ENCODE assay signal across 28 cellular contexts in genomic region chr18:77314952-77315351, GRCh38.
"Had no signal": no experiment of that assay in that cellular context is flagged by ENCODE, and none has a peak within 500 bp of the region (broad histone marks: within the 10 kb centered on the region; RNA-seq: fewer than 3 reads in every experiment).

No MANE protein-coding gene starts in this region.

- ATAC-seq: activated naive CD4-positive, alpha-beta T cell treated with anti-CD3 and anti-CD28 coated beads, Interleukin-2, amount 50 U/mL, for 72 hours; activated T-cell treated with anti-CD3 and anti-CD28 coated beads, Interleukin-2, amount 50 U/mL, for 72 hours; heart left ventricle; WTC11 had no signal

- H3K9me3 ChIP-seq: ascending aorta, breast epithelium, colonic mucosa, esophagus squamous epithelium, heart left ventricle had no signal

- H3K4me3 ChIP-seq: ascending aorta, breast epithelium, cardiac muscle cell, colonic mucosa, esophagus squamous epithelium, heart left ventricle had no signal

- H3K4me1 ChIP-seq: ascending aorta, breast epithelium, colonic mucosa, esophagus squamous epithelium, heart left ventricle had no signal

- H3K27me3 ChIP-seq: ascending aorta, cardiac muscle cell, colonic mucosa had no signal

- DNase-seq: activated CD4-positive, alpha-beta memory T cell treated with anti-CD3 and anti-CD28 coated beads, Interleukin-2, amount 10 ng/mL, durations not matched to agents 7 days and 5 days; activated CD4-positive, alpha-beta T cell treated with anti-CD3 and anti-CD28 coated beads for 1 hour; activated CD4-positive, alpha-beta T cell treated with anti-CD3 and anti-CD28 coated beads for 4 hours; activated CD4-positive, alpha-beta T cell treated with anti-CD3 and anti-CD28 coated beads, Interleukin-2, amount 10 ng/mL, durations not matched to agents 7 days and 5 days; activated CD4-positive, alpha-beta T cell treated with anti-CD3 and anti-CD28 coated beads, Interleukin-2, amount 50 U/mL, for 4 hours; activated CD8-positive, alpha-beta memory T cell treated with anti-CD3 and anti-CD28 coated beads, Interleukin-2, amount 50 U/mL, for 48 hours; activated gamma-delta T cell; activated naive CD4-positive, alpha-beta T cell; activated naive CD4-positive, alpha-beta T cell treated with anti-CD3 and anti-CD28 coated beads, Interleukin-2, amount 10 ng/mL, durations not matched to agents 7 days and 5 days; activated naive CD8-positive, alpha-beta T cell treated with anti-CD3 and anti-CD28 coated beads, Interleukin-2, amount 10 ng/mL, durations not matched to agents 7 days and 5 days; activated T-cell treated with anti-CD3 and anti-CD28 coated beads for 4 hours; activated T-cell treated with anti-CD3 and anti-CD28 coated beads, Interleukin-2, amount 50 U/mL, for 24 hours; activated T-cell treated with anti-CD3 and anti-CD28 coated beads, Interleukin-2, amount 50 U/mL, for 72 hours; central memory CD4-positive, alpha-beta T cell; cerebellar nuclear complex; colonic mucosa; effector CD8-positive, alpha-beta T cell; esophagus squamous epithelium; foreskin fibroblast; heart left ventricle; T-helper 2 cell had no signal

- H3K27ac ChIP-seq: ascending aorta, breast epithelium, cardiac muscle cell, colonic mucosa, epithelial cell of prostate, esophagus squamous epithelium, heart left ventricle, VCaP had no signal

- H3K36me3 ChIP-seq: ascending aorta, breast epithelium, cardiac muscle cell, colonic mucosa, esophagus squamous epithelium, heart left ventricle had no signal
